Comparison of ENCODE assay signal across 8 cellular contexts in the genomic region with DNA sequence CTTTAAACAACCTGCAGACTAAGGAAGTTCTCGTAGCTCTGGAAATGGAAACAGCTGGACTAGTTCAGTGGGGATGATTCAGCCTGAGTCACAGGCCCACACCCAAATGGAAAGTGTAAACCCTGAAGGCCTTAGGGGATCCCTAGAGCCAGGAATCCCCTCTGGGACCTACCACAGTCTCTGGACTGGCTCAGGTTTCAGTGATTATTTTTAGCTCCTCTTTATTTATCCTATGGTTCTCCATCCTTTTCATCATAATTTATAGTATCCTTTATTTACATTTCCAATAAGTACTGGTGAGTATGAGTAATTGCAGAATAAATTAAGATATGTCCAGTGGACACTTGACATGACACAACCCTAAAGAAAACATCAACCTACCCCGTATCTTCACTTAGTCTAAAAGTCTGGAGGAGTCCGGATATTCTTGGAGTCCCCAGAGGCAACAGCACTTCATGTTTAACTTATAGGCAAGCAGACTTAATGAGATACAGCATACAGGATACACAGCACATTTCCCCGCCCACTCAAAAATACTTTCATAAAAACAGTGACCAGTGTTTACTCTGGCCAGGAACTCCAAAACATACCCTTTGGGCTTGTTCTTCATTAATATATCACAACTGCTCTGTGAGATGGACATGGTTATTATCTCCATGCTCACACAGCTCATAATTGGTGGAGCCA. TPM values are rescaled to one million over a fixed set of nuclear protein-coding genes. Genes with fewer than 3 reads are reported as not detected.
DNase-seq lines count a peak whose midpoint lies in the region; ATAC-seq lines count a peak whose summit lies in the region.

No MANE protein-coding gene starts in this region.

- H3K4me2 ChIP-seq in Karpas-422 (ENCODE audit: low read depth, low read length, poor library complexity, severe bottlenecking) = no peak overlapping the region

- H3K4me1 ChIP-seq in Karpas-422 (ENCODE audit: low read length) = no peaks in the 10 kb centered on the region

- H3K4me1 Mint-ChIP-seq in activated naive CD4-positive, alpha-beta T cell treated with anti-CD3 and anti-CD28 coated beads for 36 hours (ENCODE audit: low read depth) = no peaks in the 10 kb centered on the region

- no peaks in the 10 kb centered on the region for H3K9me2 ChIP-seq in Karpas-422 (replicated peaks; ENCODE audit: insufficient read depth, low read length)

- intact Hi-C loops in activated naive CD4-positive, alpha-beta T cell treated with anti-CD3 and anti-CD28 coated beads for 36 hours (cut with micrococcal nuclease) = no loop called here

- no peak overlapping the region for H2AFZ ChIP-seq in Karpas-422 (ENCODE audit: low read length)

- H3K9me3 ChIP-seq in Karpas-422 (ENCODE audit: low read length) = peaks cover 12% of the 10 kb centered on the region

- DNase-seq in AG20443 (ENCODE audit: low spot score) (peak; percentile 55), HK-2 (ENCODE audit: unreplicated experiment) (peak; percentile 18), SW 1271 (lab: John Stamatoyannopoulos, UW) (peak; percentile 64 to 85), iris pigment epithelial cell (ENCODE audit: low read depth) (peak; percentile 93), midbrain (lab: John Stamatoyannopoulos, UW) (no peak), Karpas-422 (no peak)
- no peak for DNase-seq in activated naive CD4-positive, alpha-beta T cell treated with anti-CD3 and anti-CD28 coated beads for 36 hours

- no peak overlapping the region for H3K9ac ChIP-seq in Karpas-422 (ENCODE audit: low read length)

- H3K27me3 Mint-ChIP-seq in activated naive CD4-positive, alpha-beta T cell treated with anti-CD3 and anti-CD28 coated beads for 36 hours (ENCODE audit: low read depth) = no peaks in the 10 kb centered on the region

- no peak overlapping the region for H3K27ac Mint-ChIP-seq in activated naive CD4-positive, alpha-beta T cell treated with anti-CD3 and anti-CD28 coated beads for 36 hours

- no peak for ATAC-seq in HG03280 (IDR thresholded peaks at IDR 0.05; ENCODE audit: unreplicated experiment)

- CTCF ChIA-PET in activated naive CD4-positive, alpha-beta T cell treated with anti-CD3 and anti-CD28 coated beads for 36 hours (lab: Charles Lee) = no interaction called here

- no peak overlapping the region for H3K27ac ChIP-seq in Karpas-422 (ENCODE audit: low read length)

- no peaks in the 10 kb centered on the region for H3K36me3 Mint-ChIP-seq in activated naive CD4-positive, alpha-beta T cell treated with anti-CD3 and anti-CD28 coated beads for 36 hours (ENCODE audit: low read depth)

- H3K4me3 Mint-ChIP-seq in activated naive CD4-positive, alpha-beta T cell treated with anti-CD3 and anti-CD28 coated beads for 36 hours = no peak overlapping the region

- H3K4me3 ChIP-seq in Karpas-422 (ENCODE audit: low read length) = no peak overlapping the region

- H3K79me2 ChIP-seq in Karpas-422 (ENCODE audit: low read length) = no peaks in the 10 kb centered on the region

- H4K20me1 ChIP-seq in Karpas-422 (ENCODE audit: insufficient read depth, low read depth, low read length) = no peaks in the 10 kb centered on the region

- H3K36me3 ChIP-seq in Karpas-422 (ENCODE audit: insufficient read depth, low read length) = no peaks in the 10 kb centered on the region

- no peaks in the 10 kb centered on the region for H3K9me3 Mint-ChIP-seq in activated naive CD4-positive, alpha-beta T cell treated with anti-CD3 and anti-CD28 coated beads for 36 hours

- H3K27me3 ChIP-seq in Karpas-422 (ENCODE audit: low read length) = no peaks in the 10 kb centered on the region

RNA-seq across cellular contexts. Expression of gene SEMA3E, which starts 28.4 kb away (rescaled TPM):
- not detected in 2 replicates for total RNA-seq in Karpas-422 (2014; rRNA removed; shearing (Covaris generic); ENCODE audit: low replicate concordance)
- not detected for total RNA-seq in activated naive CD4-positive, alpha-beta T cell treated with anti-CD3 and anti-CD28 coated beads for 36 hours

Comparison
In these comparisons a context has a peak if more than half of its experiments do, and no peak if none do; other contexts are left out.
1. DNase-seq: peak in AG20443 (single experiment), HK-2 (single experiment), SW 1271 (2 of 2) and iris pigment epithelial cell (single experiment); none in midbrain (single experiment), Karpas-422 (single experiment) and activated naive CD4-positive, alpha-beta T cell treated with anti-CD3 and anti-CD28 coated beads for 36 hours (single experiment).